Comparison of ENCODE assay signal across 2 cellular contexts in genomic region chr7:65268782-65269149, GRCh38.
TF ChIP-seq lines count a peak whose summit lies in the region.

No MANE protein-coding gene starts in this region.

TF ChIP-seq in IMR-90, 13 proteins besides CTCF, POLR2A, EP300 and RAD21:
- TF ChIP-seq USF2 (IDR thresholded peaks at IDR 0.05; ENCODE audit: low read depth, low read length) (no peak), MXI1 (IDR thresholded peaks at IDR 0.05; ENCODE audit: borderline replicate concordance, low read depth, low read length) (no peak), ELK1 (IDR thresholded peaks at IDR 0.05; ENCODE audit: borderline replicate concordance, low read depth, low read length) (no peak), NFE2L2 (IDR thresholded peaks at IDR 0.05; ENCODE audit: low read depth, low read length) (no peak), FOS (IDR thresholded peaks at IDR 0.05; ENCODE audit: low read depth, low read length) (no peak), BHLHE40 (IDR thresholded peaks at IDR 0.05; ENCODE audit: low read depth, low read length) (no peak), CHD1 (IDR thresholded peaks at IDR 0.05; ENCODE audit: low read depth, low read length) (no peak), RCOR1 (IDR thresholded peaks at IDR 0.05; ENCODE audit: insufficient replicate concordance, low read length) (no peak), SMC3 (IDR thresholded peaks at IDR 0.05; ENCODE audit: low read depth, low read length) (no peak), RFX5 (IDR thresholded peaks at IDR 0.05; ENCODE audit: low read depth, low read length) (no peak), CEBPB (IDR thresholded peaks at IDR 0.05; ENCODE audit: low read depth, low read length) (no peak), MAFK (IDR thresholded peaks at IDR 0.05; ENCODE audit: low read depth, low read length) (no peak), MAZ (IDR thresholded peaks at IDR 0.05; ENCODE audit: borderline replicate concordance, low read depth, low read length) (no peak)
TF ChIP-seq in IMR-90: peak in this region for 0.

TF ChIP-seq in K562, 482 proteins besides CTCF, POLR2A, EP300 and RAD21:
- TF ChIP-seq HDAC2 (IDR thresholded peaks at IDR 0.05) (no peak), SRSF7 (optimal IDR thresholded peaks at IDR 0.05; ENCODE audit: low read depth, low read length) (no peak), PREB (CRISPR knock-in tag; IDR thresholded peaks at IDR 0.05) (no peak), E2F8 (IDR thresholded peaks at IDR 0.05; ENCODE audit: low read depth, partially characterized antibody) (no peak), POLR2AphosphoS5 (IDR thresholded peaks at IDR 0.05; ENCODE audit: control insufficient read depth, insufficient read depth, low read depth, low read length) (no peak), FOXJ2 (tag; IDR thresholded peaks at IDR 0.05) (no peak), PCBP1 (IDR thresholded peaks at IDR 0.05; ENCODE audit: low read depth, low read length, poor library complexity, severe bottlenecking) (no peak), C11orf30 (IDR thresholded peaks at IDR 0.05; ENCODE audit: low read depth) (no peak), ZNF584 (CRISPR knock-in tag; IDR thresholded peaks at IDR 0.05; ENCODE audit: low read depth) (no peak), ZNF511 (CRISPR knock-in tag; IDR thresholded peaks at IDR 0.05) (no peak), ZBTB2 (IDR thresholded peaks at IDR 0.05) (no peak)
